1 cellular context compared by ENCODE assay signal in the genomic region with DNA sequence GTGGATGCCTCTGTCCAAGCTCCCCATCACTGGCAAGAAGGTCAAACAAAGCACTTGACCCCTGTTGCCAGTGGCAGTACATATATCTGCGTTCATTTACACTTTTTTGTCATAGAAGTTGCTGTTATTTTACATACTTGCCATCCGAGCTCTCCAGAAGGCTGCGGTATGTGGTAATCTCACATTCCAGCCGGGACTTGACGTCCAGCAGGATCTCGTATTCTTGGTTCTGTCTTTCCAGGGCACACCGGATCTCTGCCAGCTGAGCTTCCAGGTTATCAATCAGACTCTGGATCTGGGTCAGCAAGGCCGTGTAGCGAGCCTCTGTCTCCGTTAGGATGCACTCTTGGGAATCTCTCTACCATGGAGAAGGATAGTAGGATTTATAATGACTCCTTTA.
TF ChIP-seq lines count a peak whose summit lies in the region.

No MANE protein-coding gene starts in this region.

TF ChIP-seq in HepG2, 621 proteins besides CTCF, POLR2A, EP300 and RAD21:
- TF ChIP-seq, protein P1, sequence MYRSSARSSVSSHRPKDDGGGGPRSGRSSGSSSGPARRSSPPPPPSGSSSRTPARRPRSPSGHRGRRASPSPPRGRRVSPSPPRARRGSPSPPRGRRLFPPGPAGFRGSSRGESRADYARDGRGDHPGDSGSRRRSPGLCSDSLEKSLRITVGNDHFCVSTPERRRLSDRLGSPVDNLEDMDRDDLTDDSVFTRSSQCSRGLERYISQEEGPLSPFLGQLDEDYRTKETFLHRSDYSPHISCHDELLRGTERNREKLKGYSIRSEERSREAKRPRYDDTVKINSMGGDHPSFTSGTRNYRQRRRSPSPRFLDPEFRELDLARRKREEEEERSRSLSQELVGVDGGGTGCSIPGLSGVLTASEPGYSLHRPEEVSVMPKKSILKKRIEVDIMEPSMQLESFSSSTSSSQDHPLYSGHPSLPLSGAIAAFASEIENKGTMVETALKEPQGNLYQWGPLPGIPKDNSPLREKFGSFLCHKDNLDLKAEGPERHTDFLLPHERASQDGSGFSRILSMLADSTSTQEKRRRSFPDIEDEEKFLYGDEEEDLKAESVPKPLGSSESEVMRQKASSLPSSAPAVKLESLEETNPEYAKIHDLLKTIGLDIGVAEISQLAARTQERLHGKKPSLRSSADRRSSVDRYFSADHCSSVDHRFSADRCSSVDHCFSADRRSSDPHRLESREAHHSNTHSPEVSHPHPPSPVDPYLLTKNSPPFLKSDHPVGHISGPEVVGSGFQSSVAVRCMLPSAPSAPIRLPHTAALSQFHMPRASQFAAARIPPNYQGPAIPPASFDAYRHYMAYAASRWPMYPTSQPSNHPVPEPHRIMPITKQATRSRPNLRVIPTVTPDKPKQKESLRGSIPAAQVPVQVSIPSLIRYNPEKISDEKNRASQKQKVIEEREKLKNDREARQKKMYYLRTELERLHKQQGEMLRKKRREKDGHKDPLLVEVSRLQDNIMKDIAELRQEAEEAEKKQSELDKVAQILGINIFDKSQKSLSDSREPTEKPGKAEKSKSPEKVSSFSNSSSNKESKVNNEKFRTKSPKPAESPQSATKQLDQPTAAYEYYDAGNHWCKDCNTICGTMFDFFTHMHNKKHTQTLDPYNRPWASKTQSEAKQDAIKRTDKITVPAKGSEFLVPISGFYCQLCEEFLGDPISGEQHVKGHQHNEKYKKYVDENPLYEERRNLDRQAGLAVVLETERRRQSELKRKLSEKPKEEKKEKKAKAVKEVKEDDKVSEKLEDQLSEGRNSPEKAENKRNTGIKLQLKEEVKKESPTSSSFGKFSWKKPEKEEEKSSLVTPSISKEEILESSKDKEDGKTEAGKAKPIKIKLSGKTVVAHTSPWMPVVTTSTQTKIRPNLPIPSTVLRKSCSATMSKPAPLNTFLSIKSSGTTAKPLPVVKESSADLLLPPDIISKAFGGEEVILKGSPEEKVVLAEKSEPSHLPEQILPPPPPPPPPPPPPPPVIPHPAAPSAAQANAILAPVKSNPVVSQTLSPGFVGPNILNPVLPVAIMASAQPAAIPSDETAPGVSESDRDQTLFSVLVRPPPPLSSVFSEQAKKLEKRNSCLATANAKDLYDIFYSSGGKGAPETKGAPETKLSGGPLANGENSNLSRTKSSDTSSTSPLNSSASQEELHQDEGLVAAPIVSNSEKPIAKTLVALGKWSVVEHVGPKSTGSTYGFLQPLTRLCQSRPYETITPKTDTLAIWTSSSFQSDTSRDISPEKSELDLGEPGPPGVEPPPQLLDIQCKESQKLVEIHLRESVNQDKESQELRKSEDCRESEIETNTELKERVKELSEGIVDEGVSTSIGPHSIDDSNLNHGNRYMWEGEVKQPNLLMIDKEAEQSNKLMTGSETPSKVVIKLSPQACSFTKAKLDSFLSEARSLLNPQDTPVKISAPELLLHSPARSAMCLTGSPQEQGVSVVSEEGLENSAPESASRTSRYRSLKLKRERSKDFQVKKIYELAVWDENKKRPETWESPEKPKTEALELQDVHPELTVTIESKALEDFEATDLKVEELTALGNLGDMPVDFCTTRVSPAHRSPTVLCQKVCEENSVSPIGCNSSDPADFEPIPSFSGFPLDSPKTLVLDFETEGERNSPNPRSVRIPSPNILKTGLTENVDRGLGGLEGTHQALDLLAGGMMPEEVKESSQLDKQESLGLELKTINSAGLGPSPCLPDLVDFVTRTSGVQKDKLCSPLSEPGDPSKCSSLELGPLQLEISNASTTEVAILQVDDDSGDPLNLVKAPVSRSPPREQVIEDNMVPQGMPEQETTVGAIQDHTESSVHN (CRISPR knock-in tag; IDR thresholded peaks at IDR 0.05) = no peak
- TF ChIP-seq, protein P2, sequence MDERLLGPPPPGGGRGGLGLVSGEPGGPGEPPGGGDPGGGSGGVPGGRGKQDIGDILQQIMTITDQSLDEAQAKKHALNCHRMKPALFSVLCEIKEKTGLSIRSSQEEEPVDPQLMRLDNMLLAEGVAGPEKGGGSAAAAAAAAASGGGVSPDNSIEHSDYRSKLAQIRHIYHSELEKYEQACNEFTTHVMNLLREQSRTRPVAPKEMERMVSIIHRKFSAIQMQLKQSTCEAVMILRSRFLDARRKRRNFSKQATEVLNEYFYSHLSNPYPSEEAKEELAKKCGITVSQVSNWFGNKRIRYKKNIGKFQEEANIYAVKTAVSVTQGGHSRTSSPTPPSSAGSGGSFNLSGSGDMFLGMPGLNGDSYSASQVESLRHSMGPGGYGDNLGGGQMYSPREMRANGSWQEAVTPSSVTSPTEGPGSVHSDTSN (CRISPR knock-in tag; IDR thresholded peaks at IDR 0.05) = no peak
- no peak for TF ChIP-seq ZMYM3 (CRISPR knock-in tag; IDR thresholded peaks at IDR 0.05)
- TF ChIP-seq KDM1A (CRISPR knock-in tag; IDR thresholded peaks at IDR 0.05) = no peak
- no peak for TF ChIP-seq ZNF746 (CRISPR knock-in tag; IDR thresholded peaks at IDR 0.05)
- TF ChIP-seq, protein P3, sequence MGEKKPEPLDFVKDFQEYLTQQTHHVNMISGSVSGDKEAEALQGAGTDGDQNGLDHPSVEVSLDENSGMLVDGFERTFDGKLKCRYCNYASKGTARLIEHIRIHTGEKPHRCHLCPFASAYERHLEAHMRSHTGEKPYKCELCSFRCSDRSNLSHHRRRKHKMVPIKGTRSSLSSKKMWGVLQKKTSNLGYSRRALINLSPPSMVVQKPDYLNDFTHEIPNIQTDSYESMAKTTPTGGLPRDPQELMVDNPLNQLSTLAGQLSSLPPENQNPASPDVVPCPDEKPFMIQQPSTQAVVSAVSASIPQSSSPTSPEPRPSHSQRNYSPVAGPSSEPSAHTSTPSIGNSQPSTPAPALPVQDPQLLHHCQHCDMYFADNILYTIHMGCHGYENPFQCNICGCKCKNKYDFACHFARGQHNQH (CRISPR knock-in tag; IDR thresholded peaks at IDR 0.05) = no peak
- no peak for TF ChIP-seq HOXA5 (CRISPR knock-in tag; IDR thresholded peaks at IDR 0.05)
- no peak for TF ChIP-seq RBFOX2 (IDR thresholded peaks at IDR 0.05; ENCODE audit: low read depth, low read length)
- no peak for TF ChIP-seq RFXAP (CRISPR knock-in tag; IDR thresholded peaks at IDR 0.05; ENCODE audit: borderline replicate concordance)
- TF ChIP-seq, protein P4, sequence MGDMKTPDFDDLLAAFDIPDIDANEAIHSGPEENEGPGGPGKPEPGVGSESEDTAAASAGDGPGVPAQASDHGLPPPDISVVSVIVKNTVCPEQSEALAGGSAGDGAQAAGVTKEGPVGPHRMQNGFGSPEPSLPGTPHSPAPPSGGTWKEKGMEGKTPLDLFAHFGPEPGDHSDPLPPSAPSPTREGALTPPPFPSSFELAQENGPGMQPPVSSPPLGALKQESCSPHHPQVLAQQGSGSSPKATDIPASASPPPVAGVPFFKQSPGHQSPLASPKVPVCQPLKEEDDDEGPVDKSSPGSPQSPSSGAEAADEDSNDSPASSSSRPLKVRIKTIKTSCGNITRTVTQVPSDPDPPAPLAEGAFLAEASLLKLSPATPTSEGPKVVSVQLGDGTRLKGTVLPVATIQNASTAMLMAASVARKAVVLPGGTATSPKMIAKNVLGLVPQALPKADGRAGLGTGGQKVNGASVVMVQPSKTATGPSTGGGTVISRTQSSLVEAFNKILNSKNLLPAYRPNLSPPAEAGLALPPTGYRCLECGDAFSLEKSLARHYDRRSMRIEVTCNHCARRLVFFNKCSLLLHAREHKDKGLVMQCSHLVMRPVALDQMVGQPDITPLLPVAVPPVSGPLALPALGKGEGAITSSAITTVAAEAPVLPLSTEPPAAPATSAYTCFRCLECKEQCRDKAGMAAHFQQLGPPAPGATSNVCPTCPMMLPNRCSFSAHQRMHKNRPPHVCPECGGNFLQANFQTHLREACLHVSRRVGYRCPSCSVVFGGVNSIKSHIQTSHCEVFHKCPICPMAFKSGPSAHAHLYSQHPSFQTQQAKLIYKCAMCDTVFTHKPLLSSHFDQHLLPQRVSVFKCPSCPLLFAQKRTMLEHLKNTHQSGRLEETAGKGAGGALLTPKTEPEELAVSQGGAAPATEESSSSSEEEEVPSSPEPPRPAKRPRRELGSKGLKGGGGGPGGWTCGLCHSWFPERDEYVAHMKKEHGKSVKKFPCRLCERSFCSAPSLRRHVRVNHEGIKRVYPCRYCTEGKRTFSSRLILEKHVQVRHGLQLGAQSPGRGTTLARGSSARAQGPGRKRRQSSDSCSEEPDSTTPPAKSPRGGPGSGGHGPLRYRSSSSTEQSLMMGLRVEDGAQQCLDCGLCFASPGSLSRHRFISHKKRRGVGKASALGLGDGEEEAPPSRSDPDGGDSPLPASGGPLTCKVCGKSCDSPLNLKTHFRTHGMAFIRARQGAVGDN (CRISPR knock-in tag; IDR thresholded peaks at IDR 0.05) = no peak
- TF ChIP-seq, protein P5, sequence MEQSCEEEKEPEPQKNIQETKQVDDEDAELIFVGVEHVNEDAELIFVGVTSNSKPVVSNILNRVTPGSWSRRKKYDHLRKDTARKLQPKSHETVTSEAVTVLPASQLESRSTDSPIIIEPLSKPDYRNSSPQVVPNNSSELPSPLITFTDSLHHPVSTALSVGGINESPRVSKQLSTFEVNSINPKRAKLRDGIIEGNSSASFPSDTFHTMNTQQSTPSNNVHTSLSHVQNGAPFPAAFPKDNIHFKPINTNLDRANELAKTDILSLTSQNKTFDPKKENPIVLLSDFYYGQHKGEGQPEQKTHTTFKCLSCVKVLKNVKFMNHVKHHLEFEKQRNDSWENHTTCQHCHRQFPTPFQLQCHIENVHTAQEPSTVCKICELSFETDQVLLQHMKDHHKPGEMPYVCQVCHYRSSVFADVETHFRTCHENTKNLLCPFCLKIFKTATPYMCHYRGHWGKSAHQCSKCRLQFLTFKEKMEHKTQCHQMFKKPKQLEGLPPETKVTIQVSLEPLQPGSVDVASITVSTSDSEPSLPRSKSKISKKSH (CRISPR knock-in tag; IDR thresholded peaks at IDR 0.05; ENCODE audit: borderline replicate concordance) = no peak
- no peak for TF ChIP-seq HMG20A (CRISPR knock-in tag; IDR thresholded peaks at IDR 0.05; ENCODE audit: borderline replicate concordance)
